Comparison of ENCODE assay signal across 1 cellular context in the genomic region with DNA sequence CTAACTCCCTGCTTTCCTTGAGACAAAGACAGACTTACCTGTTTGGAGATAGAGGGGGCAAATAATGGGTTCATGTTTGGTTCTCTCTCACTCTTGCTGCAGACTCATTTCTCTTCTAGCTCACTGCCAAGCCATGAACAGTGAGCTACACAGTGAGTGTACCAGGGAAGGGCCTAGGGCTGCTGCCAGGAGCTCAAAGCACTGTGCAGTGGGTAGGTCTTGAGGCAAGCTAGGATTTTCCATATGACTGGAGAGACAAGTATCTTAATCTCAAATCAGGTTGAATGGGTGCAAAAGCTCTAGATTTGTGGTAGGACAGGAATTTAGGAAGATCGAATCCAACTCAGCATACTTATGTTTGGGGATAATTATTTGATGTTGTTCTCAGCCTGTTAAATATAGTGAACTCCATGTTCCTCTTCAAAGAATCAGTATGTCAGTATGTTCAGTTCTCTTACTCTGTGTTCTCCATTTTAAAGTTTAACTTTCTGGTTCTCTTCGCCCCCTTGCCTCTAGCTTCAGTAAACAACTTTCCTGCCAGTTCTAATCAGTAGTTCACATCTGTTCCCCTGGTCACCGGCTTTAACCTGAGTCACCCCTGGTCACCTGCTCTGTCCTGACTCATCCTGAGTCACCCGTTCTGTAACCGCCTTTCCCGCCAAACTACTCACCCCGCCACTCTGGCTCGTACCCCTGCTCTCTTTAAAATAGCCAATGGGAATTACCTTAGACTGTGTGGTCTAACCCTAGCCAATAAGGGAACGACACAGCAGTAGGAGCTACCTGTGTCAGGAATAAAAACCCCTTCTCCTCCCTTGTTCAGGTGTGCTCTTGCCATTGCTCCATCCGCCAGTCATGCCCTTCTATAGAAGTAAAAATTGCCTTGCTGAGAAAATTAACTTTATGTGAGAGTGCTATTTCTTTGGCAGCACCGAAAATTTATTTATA.
TF ChIP-seq lines count a peak whose summit lies in the region.

No MANE protein-coding gene starts in this region.

TF ChIP-seq in HepG2, 621 proteins besides CTCF, POLR2A, EP300 and RAD21 (continued from another document and continues in another):
- TF ChIP-seq, protein P1, sequence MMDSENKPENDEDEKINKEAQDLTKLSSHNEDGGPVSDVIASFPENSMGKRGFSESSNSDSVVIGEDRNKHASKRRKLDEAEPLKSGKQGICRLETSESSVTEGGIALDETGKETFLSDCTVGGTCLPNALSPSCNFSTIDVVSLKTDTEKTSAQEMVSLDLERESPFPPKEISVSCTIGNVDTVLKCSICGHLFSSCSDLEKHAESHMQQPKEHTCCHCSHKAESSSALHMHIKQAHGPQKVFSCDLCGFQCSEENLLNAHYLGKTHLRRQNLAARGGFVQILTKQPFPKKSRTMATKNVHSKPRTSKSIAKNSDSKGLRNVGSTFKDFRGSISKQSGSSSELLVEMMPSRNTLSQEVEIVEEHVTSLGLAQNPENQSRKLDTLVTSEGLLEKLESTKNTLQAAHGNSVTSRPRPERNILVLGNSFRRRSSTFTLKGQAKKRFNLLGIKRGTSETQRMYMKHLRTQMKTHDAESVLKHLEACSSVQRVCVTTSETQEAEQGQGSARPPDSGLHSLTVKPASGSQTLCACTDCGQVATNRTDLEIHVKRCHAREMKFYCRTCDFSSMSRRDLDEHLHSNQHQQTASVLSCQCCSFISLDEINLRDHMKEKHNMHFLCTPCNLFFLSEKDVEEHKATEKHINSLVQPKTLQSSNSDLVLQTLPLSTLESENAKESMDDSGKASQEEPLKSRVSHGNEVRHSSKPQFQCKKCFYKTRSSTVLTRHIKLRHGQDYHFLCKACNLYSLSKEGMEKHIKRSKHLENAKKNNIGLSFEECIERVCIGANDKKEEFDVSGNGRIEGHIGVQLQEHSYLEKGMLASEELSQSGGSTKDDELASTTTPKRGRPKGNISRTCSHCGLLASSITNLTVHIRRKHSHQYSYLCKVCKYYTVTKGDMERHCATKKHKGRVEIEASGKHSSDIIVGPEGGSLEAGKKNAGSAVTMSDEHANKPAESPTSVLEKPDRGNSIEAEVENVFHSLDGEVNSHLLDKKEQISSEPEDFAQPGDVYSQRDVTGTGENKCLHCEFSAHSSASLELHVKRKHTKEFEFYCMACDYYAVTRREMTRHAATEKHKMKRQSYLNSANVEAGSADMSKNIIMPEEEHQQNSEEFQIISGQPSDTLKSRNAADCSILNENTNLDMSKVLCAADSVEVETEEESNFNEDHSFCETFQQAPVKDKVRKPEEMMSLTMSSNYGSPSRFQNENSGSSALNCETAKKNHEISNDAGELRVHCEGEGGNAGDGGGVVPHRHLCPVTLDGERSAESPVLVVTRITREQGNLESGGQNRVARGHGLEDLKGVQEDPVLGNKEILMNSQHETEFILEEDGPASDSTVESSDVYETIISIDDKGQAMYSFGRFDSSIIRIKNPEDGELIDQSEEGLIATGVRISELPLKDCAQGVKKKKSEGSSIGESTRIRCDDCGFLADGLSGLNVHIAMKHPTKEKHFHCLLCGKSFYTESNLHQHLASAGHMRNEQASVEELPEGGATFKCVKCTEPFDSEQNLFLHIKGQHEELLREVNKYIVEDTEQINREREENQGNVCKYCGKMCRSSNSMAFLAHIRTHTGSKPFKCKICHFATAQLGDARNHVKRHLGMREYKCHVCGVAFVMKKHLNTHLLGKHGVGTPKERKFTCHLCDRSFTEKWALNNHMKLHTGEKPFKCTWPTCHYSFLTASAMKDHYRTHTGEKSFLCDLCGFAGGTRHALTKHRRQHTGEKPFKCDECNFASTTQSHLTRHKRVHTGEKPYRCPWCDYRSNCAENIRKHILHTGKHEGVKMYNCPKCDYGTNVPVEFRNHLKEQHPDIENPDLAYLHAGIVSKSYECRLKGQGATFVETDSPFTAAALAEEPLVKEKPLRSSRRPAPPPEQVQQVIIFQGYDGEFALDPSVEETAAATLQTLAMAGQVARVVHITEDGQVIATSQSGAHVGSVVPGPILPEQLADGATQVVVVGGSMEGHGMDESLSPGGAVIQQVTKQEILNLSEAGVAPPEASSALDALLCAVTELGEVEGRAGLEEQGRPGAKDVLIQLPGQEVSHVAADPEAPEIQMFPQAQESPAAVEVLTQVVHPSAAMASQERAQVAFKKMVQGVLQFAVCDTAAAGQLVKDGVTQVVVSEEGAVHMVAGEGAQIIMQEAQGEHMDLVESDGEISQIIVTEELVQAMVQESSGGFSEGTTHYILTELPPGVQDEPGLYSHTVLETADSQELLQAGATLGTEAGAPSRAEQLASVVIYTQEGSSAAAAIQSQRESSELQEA (CRISPR knock-in tag; IDR thresholded peaks at IDR 0.05; ENCODE audit: not compliant biosample characterization), result no peak
- no peak for TF ChIP-seq ZNF678 (CRISPR knock-in tag; IDR thresholded peaks at IDR 0.05)
- TF ChIP-seq PHF21A (CRISPR knock-in tag; IDR thresholded peaks at IDR 0.05), result peak; percentile 55; the same call in 1 of the 2 replicates
- no peak for TF ChIP-seq RNF2 (conservative IDR thresholded peaks at IDR 0.05; ENCODE audit: low read depth)
- TF ChIP-seq SMC3 (IDR thresholded peaks at IDR 0.05; ENCODE audit: low read length), result no peak
- TF ChIP-seq ZNF576 (CRISPR knock-in tag; IDR thresholded peaks at IDR 0.05), result no peak
- no peak; the same call in 1 of the 2 replicates for TF ChIP-seq RXRA (CRISPR knock-in tag; IDR thresholded peaks at IDR 0.05)
- no peak for TF ChIP-seq GTF2F1 (IDR thresholded peaks at IDR 0.05; ENCODE audit: low read length)
- TF ChIP-seq, protein P2, sequence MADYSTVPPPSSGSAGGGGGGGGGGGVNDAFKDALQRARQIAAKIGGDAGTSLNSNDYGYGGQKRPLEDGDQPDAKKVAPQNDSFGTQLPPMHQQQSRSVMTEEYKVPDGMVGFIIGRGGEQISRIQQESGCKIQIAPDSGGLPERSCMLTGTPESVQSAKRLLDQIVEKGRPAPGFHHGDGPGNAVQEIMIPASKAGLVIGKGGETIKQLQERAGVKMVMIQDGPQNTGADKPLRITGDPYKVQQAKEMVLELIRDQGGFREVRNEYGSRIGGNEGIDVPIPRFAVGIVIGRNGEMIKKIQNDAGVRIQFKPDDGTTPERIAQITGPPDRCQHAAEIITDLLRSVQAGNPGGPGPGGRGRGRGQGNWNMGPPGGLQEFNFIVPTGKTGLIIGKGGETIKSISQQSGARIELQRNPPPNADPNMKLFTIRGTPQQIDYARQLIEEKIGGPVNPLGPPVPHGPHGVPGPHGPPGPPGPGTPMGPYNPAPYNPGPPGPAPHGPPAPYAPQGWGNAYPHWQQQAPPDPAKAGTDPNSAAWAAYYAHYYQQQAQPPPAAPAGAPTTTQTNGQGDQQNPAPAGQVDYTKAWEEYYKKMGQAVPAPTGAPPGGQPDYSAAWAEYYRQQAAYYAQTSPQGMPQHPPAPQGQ (CRISPR knock-in tag; IDR thresholded peaks at IDR 0.05; ENCODE audit: borderline replicate concordance), result no peak
- TF ChIP-seq IKZF4 (CRISPR knock-in tag; IDR thresholded peaks at IDR 0.05; ENCODE audit: borderline replicate concordance, low read depth, not compliant biosample characterization), result no peak
- no peak for TF ChIP-seq SMAD3 (CRISPR knock-in tag; IDR thresholded peaks at IDR 0.05)
- no peak; the same call in 1 of the 2 replicates for TF ChIP-seq HMG20A (CRISPR knock-in tag; IDR thresholded peaks at IDR 0.05; ENCODE audit: borderline replicate concordance)
- TF ChIP-seq, protein P3, sequence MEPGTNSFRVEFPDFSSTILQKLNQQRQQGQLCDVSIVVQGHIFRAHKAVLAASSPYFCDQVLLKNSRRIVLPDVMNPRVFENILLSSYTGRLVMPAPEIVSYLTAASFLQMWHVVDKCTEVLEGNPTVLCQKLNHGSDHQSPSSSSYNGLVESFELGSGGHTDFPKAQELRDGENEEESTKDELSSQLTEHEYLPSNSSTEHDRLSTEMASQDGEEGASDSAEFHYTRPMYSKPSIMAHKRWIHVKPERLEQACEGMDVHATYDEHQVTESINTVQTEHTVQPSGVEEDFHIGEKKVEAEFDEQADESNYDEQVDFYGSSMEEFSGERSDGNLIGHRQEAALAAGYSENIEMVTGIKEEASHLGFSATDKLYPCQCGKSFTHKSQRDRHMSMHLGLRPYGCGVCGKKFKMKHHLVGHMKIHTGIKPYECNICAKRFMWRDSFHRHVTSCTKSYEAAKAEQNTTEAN (CRISPR knock-in tag; conservative IDR thresholded peaks at IDR 0.05), result no peak
- TF ChIP-seq ZNF772 (CRISPR knock-in tag; IDR thresholded peaks at IDR 0.05), result no peak
- peak; percentile 43; the same call in 1 of the 2 replicates for TF ChIP-seq SAP130 (CRISPR knock-in tag; IDR thresholded peaks at IDR 0.05; ENCODE audit: low read depth)
- no peak for TF ChIP-seq ZNF543 (CRISPR knock-in tag; IDR thresholded peaks at IDR 0.05)
- TF ChIP-seq ZNF615 (CRISPR knock-in tag; IDR thresholded peaks at IDR 0.05; ENCODE audit: borderline replicate concordance), result no peak
- peak; percentile 66; the same call in 1 of the 2 replicates for TF ChIP-seq TFAP4 (IDR thresholded peaks at IDR 0.05; ENCODE audit: borderline replicate concordance, low read depth)
- TF ChIP-seq, protein P4, sequence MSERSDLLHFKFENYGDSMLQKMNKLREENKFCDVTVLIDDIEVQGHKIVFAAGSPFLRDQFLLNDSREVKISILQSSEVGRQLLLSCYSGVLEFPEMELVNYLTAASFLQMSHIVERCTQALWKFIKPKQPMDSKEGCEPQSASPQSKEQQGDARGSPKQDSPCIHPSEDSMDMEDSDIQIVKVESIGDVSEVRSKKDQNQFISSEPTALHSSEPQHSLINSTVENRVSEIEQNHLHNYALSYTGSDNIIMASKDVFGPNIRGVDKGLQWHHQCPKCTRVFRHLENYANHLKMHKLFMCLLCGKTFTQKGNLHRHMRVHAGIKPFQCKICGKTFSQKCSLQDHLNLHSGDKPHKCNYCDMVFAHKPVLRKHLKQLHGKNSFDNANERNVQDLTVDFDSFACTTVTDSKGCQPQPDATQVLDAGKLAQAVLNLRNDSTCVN (CRISPR knock-in tag; IDR thresholded peaks at IDR 0.05; ENCODE audit: borderline replicate concordance), result no peak
- TF ChIP-seq SNAPC2 (CRISPR knock-in tag; IDR thresholded peaks at IDR 0.05), result no peak
- no peak for TF ChIP-seq HDAC2 (CRISPR knock-in tag; IDR thresholded peaks at IDR 0.05)
- no peak for TF ChIP-seq ZNF546 (CRISPR knock-in tag; conservative IDR thresholded peaks at IDR 0.05)
- TF ChIP-seq ZNF746 (CRISPR knock-in tag; IDR thresholded peaks at IDR 0.05), result no peak
- no peak for TF ChIP-seq NR1H2 (CRISPR knock-in tag; IDR thresholded peaks at IDR 0.05; ENCODE audit: borderline replicate concordance, low read depth)
- no peak for TF ChIP-seq KDM4B (CRISPR knock-in tag; IDR thresholded peaks at IDR 0.05)
- TF ChIP-seq, protein P5, sequence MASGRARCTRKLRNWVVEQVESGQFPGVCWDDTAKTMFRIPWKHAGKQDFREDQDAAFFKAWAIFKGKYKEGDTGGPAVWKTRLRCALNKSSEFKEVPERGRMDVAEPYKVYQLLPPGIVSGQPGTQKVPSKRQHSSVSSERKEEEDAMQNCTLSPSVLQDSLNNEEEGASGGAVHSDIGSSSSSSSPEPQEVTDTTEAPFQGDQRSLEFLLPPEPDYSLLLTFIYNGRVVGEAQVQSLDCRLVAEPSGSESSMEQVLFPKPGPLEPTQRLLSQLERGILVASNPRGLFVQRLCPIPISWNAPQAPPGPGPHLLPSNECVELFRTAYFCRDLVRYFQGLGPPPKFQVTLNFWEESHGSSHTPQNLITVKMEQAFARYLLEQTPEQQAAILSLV (CRISPR knock-in tag; IDR thresholded peaks at IDR 0.05; ENCODE audit: borderline replicate concordance), result no peak
- TF ChIP-seq ZMYM4 (CRISPR knock-in tag; IDR thresholded peaks at IDR 0.05), result peak; percentile 59; the same call in 1 of the 2 replicates
- no peak for TF ChIP-seq ZNF101 (CRISPR knock-in tag; IDR thresholded peaks at IDR 0.05; ENCODE audit: borderline replicate concordance, low read depth)
- no peak for TF ChIP-seq KAT8 (CRISPR knock-in tag; IDR thresholded peaks at IDR 0.05)
- TF ChIP-seq REPIN1 (CRISPR knock-in tag; IDR thresholded peaks at IDR 0.05; ENCODE audit: borderline replicate concordance, low read depth), result no peak
- no peak for TF ChIP-seq TARDBP (CRISPR knock-in tag; IDR thresholded peaks at IDR 0.05)
- TF ChIP-seq ZNF672 (CRISPR knock-in tag; IDR thresholded peaks at IDR 0.05), result no peak
- peak; percentile 47; the same call in 1 of the 2 replicates for TF ChIP-seq ZNF878 (CRISPR knock-in tag; IDR thresholded peaks at IDR 0.05)
- TF ChIP-seq ZNF317 (CRISPR knock-in tag; IDR thresholded peaks at IDR 0.05), result no peak
- no peak for TF ChIP-seq HIC2 (CRISPR knock-in tag; IDR thresholded peaks at IDR 0.05; ENCODE audit: low read depth)
- TF ChIP-seq TSC22D2 (CRISPR knock-in tag; IDR thresholded peaks at IDR 0.05; ENCODE audit: borderline replicate concordance), result no peak
- TF ChIP-seq PITX1 (CRISPR knock-in tag; IDR thresholded peaks at IDR 0.05), result no peak
- no peak for TF ChIP-seq ZNF207 (IDR thresholded peaks at IDR 0.05; ENCODE audit: borderline replicate concordance)
- TF ChIP-seq ZSCAN25 (CRISPR knock-in tag; IDR thresholded peaks at IDR 0.05), result no peak
- no peak for TF ChIP-seq ZNF564 (CRISPR knock-in tag; IDR thresholded peaks at IDR 0.05)
- no peak for TF ChIP-seq ZNF20 (CRISPR knock-in tag; IDR thresholded peaks at IDR 0.05)
- no peak for TF ChIP-seq CREBL2 (CRISPR knock-in tag; IDR thresholded peaks at IDR 0.05; ENCODE audit: borderline replicate concordance)
- no peak for TF ChIP-seq STAT5B (CRISPR knock-in tag; IDR thresholded peaks at IDR 0.05)
- TF ChIP-seq FOXM1 (CRISPR knock-in tag; IDR thresholded peaks at IDR 0.05), result no peak
